Comparison of ENCODE assay signal across 8 cellular contexts in the genomic region with DNA sequence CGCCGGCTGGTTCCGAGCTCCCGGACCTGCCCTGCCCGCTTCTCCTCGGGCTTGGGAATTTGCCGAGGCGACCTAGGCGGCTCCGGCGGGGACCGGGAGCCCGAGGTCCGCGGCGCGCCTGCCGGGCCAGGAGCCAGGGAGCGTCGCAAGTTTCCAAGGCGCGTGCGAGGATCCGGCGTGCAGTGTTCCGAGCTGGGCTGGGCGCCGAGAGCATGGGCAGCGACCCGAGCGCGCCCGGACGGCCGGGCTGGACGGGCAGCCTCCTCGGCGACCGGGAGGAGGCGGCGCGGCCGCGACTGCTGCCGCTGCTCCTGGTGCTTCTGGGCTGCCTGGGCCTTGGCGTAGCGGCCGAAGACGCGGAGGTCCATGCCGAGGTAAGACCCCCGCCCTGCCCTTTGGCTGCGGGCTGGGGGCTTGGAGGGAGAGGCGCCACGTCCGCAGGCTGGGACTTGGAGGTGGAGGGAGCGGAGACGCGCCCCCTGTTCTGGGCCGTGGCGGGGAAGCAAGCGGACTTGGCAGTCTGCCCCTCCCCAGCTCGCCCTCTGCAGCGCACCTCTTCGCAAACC. TPM values are rescaled to one million over a fixed set of nuclear protein-coding genes. Genes with fewer than 3 reads are reported as not detected.
DNase-seq lines count a peak whose midpoint lies in the region; ATAC-seq and TF ChIP-seq lines count a peak whose summit lies in the region.

No MANE protein-coding gene starts in this region.

- H3K79me2 ChIP-seq in PC-3 (ENCODE audit: low read length) = no peaks in the 10 kb centered on the region

- CTCF ChIA-PET in PC-3 (lab: Charles Lee) = interaction anchor here (0.6 to 1.3 kb wide), 2 partner anchors 96 to 570 kb away, joined by 5 to 7 read pairs; no protein-coding TSS in a partner anchor

- peak overlapping the region; percentile 43 to 73 (median 67) for H3K9ac ChIP-seq in BLaER1 treated with 17β-estradiol and CSF1 and Interleukin-3, amounts not matched to agents 10 nM and 100 nM
- H3K9ac ChIP-seq in PC-3 (ENCODE audit: low read length) (no peak overlapping the region), stomach smooth muscle (ENCODE audit: low read length in 2 of 2) (peak overlapping the region; percentile 21 to 52)

- H3K27me3 ChIP-seq in BLaER1 treated with 17β-estradiol and CSF1 and Interleukin-3, amounts not matched to agents 10 nM and 100 nM = peaks cover 48 to 75% (median 64%) of the 10 kb centered on the region in 11 experiments
- no peaks in the 10 kb centered on the region for H3K27me3 ChIP-seq in PC-3 (ENCODE audit: low read length)
- no peaks in the 10 kb centered on the region for H3K27me3 ChIP-seq in stomach smooth muscle (ENCODE audit: control insufficient read depth in 1 of 2, insufficient read depth in 2 of 2, low read length in 2 of 2)

- no peaks in the 10 kb centered on the region for H3F3A ChIP-seq in PC-3 (ENCODE audit: low read length, unreplicated experiment)

- no peaks in the 10 kb centered on the region for H3K9me3 ChIP-seq in BLaER1 treated with 17β-estradiol and CSF1 and Interleukin-3, amounts not matched to agents 10 nM and 100 nM (replicated peaks in 1 of 11)
- H3K9me3 ChIP-seq in PC-3 (ENCODE audit: low read length) = no peaks in the 10 kb centered on the region
- H3K9me3 ChIP-seq in stomach smooth muscle (ENCODE audit: control insufficient read depth in 2 of 2, low read length in 2 of 2) = no peaks in the 10 kb centered on the region

- DNase-seq in PC-3 (peak; percentile 28), left kidney (ENCODE audit: low read depth, low spot score) (peak; percentile 77), G401 (ENCODE audit: low spot score) (no peak)
- peak; percentile 8 for DNase-seq in central memory CD4-positive, alpha-beta T cell

- H3K4me3 ChIP-seq in BLaER1 treated with 17β-estradiol and CSF1 and Interleukin-3, amounts not matched to agents 10 nM and 100 nM = peak overlapping the region; percentile 62 to 72 (median 67)
- H3K4me3 ChIP-seq in PC-3 (ENCODE audit: low read length) (peak overlapping the region; percentile 69), stomach smooth muscle (ENCODE audit: low read length in 2 of 2) (peak overlapping the region; percentile 75 to 79)

- H2AFZ ChIP-seq in PC-3 (ENCODE audit: low read length) = peak overlapping the region; percentile 84

- intact Hi-C loops in PC-3 (cut with micrococcal nuclease) = loop anchor here (10.0 kb wide), 1 partner anchor 279 kb away; no protein-coding TSS in a partner anchor

- ATAC-seq in GM19452 (IDR thresholded peaks at IDR 0.05; ENCODE audit: unreplicated experiment) = peak; percentile 11
- ATAC-seq in PC-3 = peak; percentile 35
- ATAC-seq in GM21717 (IDR thresholded peaks at IDR 0.05; ENCODE audit: unreplicated experiment) = no peak

- TF ChIP-seq CTCF in PC-3 (conservative IDR thresholded peaks at IDR 0.05; ENCODE audit: low read depth, low read length) = no peak

- H3K4me2 ChIP-seq in BLaER1 treated with 17β-estradiol and CSF1 and Interleukin-3, amounts not matched to agents 10 nM and 100 nM = peak overlapping the region; percentile 88 to 100 (median 98)
- peak overlapping the region; percentile 89 for H3K4me2 ChIP-seq in PC-3 (ENCODE audit: low read length)

- H3K27ac ChIP-seq in BLaER1 treated with 17β-estradiol and CSF1 and Interleukin-3, amounts not matched to agents 10 nM and 100 nM = no peak overlapping the region
- H3K27ac ChIP-seq in PC-3 (ENCODE audit: low read length) (no peak overlapping the region), stomach smooth muscle (ENCODE audit: low read length) (peak overlapping the region; percentile 60)

- peaks cover 0 to 75% (median 42%) of the 10 kb centered on the region in 11 experiments; a peak in 21 of 22 replicates for H4K20me1 ChIP-seq in BLaER1 treated with 17β-estradiol and CSF1 and Interleukin-3, amounts not matched to agents 10 nM and 100 nM
- H4K20me1 ChIP-seq in PC-3 (ENCODE audit: low read length) = no peaks in the 10 kb centered on the region

- no TSS peak for BruUV-seq in PC-3 (replicated peaks; lab: Mats Ljungman, UMichigan)

- POLR2A ChIA-PET in PC-3 (lab: Charles Lee; ENCODE audit: unreplicated experiment) = no interaction called here

- no peaks in the 10 kb centered on the region for H3K9me2 ChIP-seq in PC-3 (replicated peaks; ENCODE audit: low read length)

- peaks cover 34 to 59% (median 45%) of the 10 kb centered on the region in 10 experiments for H3K4me1 ChIP-seq in BLaER1 treated with 17β-estradiol and CSF1 and Interleukin-3, amounts not matched to agents 10 nM and 100 nM
- H3K4me1 ChIP-seq in PC-3 (ENCODE audit: insufficient read depth, low read length) (peaks cover 28% of the 10 kb centered on the region), stomach smooth muscle (ENCODE audit: control insufficient read depth, insufficient read depth, low read length) (peaks cover 55% of the 10 kb centered on the region)

- peaks cover 0 to 11% (median 0%) of the 10 kb centered on the region in 11 experiments; a peak in 6 of 22 replicates for H3K36me3 ChIP-seq in BLaER1 treated with 17β-estradiol and CSF1 and Interleukin-3, amounts not matched to agents 10 nM and 100 nM
- H3K36me3 ChIP-seq in PC-3 (ENCODE audit: low read depth, low read length) (no peaks in the 10 kb centered on the region), stomach smooth muscle (ENCODE audit: control insufficient read depth in 2 of 2, insufficient read depth in 2 of 2, low read length in 2 of 2) (no peaks in the 10 kb centered on the region)

- in situ Hi-C loops in G401 (cut with HindIII; ENCODE audit: low sequenced_read_pairs) = loop anchor here (10.0 kb wide), 1 partner anchor 99 kb away; a partner anchor contains a TSS

RNA-seq across cellular contexts. Expression of a gene that starts 0.7 kb away (rescaled TPM):
- 6.3 and 9.4 TPM in 2 replicates for total RNA-seq in PC-3 (2014; rRNA removed)
- total RNA-seq in G401 (2014; rRNA removed; shearing (Covaris generic)) = 3.1 and 3.9 TPM in 2 replicates

RNA-seq across cellular contexts. Expression of a gene that starts 25.0 kb away (rescaled TPM):
- 18.7 and 25.1 TPM in 2 replicates for total RNA-seq in PC-3 (2014; rRNA removed)
- total RNA-seq in G401 (2014; rRNA removed; shearing (Covaris generic)) = 11.3 and 27.1 TPM in 2 replicates

RNA-seq across cellular contexts. Expression of a gene that starts 25.8 kb away (rescaled TPM):
- 2.2 TPM in 2 replicates for total RNA-seq in PC-3 (2014; rRNA removed)
- 2.0 and 3.8 TPM in 2 replicates for total RNA-seq in G401 (2014; rRNA removed; shearing (Covaris generic))

RNA-seq across cellular contexts. Expression of a gene that starts 55.3 kb away (rescaled TPM):
- total RNA-seq in PC-3 (2014; rRNA removed) = 0.04 TPM in 1 of 2 replicates, not detected in the other
- total RNA-seq in G401 (2014; rRNA removed; shearing (Covaris generic)) = not detected in 2 replicates
